ENCODE assay signal across 8 cellular contexts in the genomic region with DNA sequence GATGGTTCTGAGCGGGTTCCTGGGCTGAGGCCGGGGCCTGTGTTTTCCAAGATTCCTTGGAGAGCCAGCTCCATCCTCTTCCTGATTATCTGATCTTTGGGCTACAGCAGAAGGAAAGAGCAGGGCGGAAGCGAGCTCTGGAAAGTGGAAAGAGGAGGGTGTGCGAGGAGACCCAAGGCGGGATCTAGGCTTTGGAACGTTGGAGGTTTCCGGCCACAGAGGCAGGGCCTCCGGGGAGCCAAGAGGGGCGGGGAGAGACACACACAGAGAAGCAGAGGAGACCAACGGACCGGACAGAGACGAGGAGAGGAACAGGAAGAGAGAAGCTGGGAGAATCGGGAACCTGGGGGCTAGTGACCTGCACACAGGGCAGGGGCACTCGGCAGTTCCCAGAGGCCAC. TPM values are rescaled to one million over a fixed set of nuclear protein-coding genes. Genes with fewer than 3 reads are reported as not detected.
A peak's percentile ranks its signal among the peaks of the same experiment; 100 is the strongest.
DNase-seq lines count a peak whose midpoint lies in the region; ATAC-seq and TF ChIP-seq lines count a peak whose summit lies in the region.

A gene with protein sequence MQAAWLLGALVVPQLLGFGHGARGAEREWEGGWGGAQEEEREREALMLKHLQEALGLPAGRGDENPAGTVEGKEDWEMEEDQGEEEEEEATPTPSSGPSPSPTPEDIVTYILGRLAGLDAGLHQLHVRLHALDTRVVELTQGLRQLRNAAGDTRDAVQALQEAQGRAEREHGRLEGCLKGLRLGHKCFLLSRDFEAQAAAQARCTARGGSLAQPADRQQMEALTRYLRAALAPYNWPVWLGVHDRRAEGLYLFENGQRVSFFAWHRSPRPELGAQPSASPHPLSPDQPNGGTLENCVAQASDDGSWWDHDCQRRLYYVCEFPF (plus strand): TSS at position 296 of the 400 bp plus-strand sequence. CDS start 162 bp downstream, outside the sequence.

- H3K4me2 ChIP-seq in Loucy (ENCODE audit: low read depth, low read length, poor library complexity, severe bottlenecking), result peak within 1 kb of the TSS; percentile 73

- peaks cover 22% of the 10 kb centered on the region for H3K4me1 Mint-ChIP-seq in central memory CD8-positive, alpha-beta T cell

- no peak within 1 kb of the TSS for H3K27ac Mint-ChIP-seq in central memory CD8-positive, alpha-beta T cell (ENCODE audit: low read depth)

- peaks cover 2% of the 10 kb centered on the region for H3K36me3 Mint-ChIP-seq in central memory CD8-positive, alpha-beta T cell (ENCODE audit: insufficient read depth)

- peaks cover 72% of the 10 kb centered on the region for H3K27me3 Mint-ChIP-seq in central memory CD8-positive, alpha-beta T cell

- peak within 1 kb of the TSS; percentile 36 for H3K27ac ChIP-seq in lower lobe of right lung
- peak within 1 kb of the TSS in 3 of 4 donors; percentile 40 to 46 (median 42) for H3K27ac ChIP-seq in upper lobe of left lung

- H3K36me3 ChIP-seq in Loucy (ENCODE audit: insufficient read depth, low read length), result no peaks in the 10 kb centered on the region
- no peaks in the 10 kb centered on the region for H3K36me3 ChIP-seq in lower lobe of right lung
- H3K36me3 ChIP-seq in upper lobe of left lung, result no peaks in the 10 kb centered on the region

- peak within 1 kb of the TSS; percentile 53 for H3K9ac ChIP-seq in Loucy (ENCODE audit: low read depth, low read length, poor library complexity, severe bottlenecking)

- no peaks in the 10 kb centered on the region for H3K9me3 ChIP-seq in Loucy (ENCODE audit: insufficient read depth, low read depth, low read length)
- H3K9me3 ChIP-seq in lower lobe of right lung, result no peaks in the 10 kb centered on the region
- H3K9me3 ChIP-seq in upper lobe of left lung, result no peaks in the 10 kb centered on the region

- peak within 1 kb of the TSS; percentile 75 for H3K4me3 Mint-ChIP-seq in central memory CD8-positive, alpha-beta T cell

- intact Hi-C loops in lower lobe of right lung (cut with DNase I), result no loop called here

- H3K4me3 ChIP-seq in AG10803 (ENCODE audit: low read length) (peak within 1 kb of the TSS; percentile 77), Loucy (ENCODE audit: low read length, poor library complexity, severe bottlenecking) (peak within 1 kb of the TSS; percentile 68), lower lobe of right lung (peak within 1 kb of the TSS; percentile 67), upper lobe of left lung (peak within 1 kb of the TSS in 3 of 4 donors; percentile 57 to 83 (median 65))

- TF ChIP-seq EP300 in upper lobe of left lung (IDR thresholded peaks at IDR 0.05), result no peak

- no peaks in the 10 kb centered on the region for H4K20me1 ChIP-seq in Loucy (ENCODE audit: insufficient read depth, low read length, poor library complexity, severe bottlenecking)

- H3K9me2 ChIP-seq in Loucy (replicated peaks; ENCODE audit: low read depth, low read length), result no peaks in the 10 kb centered on the region

- WGBS in upper lobe of left lung, 2 donors, result 14 to 18% methylated on average over 15 of the region's 15 CpGs

- H2AFZ ChIP-seq in Loucy (ENCODE audit: low read length), result peak within 1 kb of the TSS; percentile 39

- DNase-seq in AG10803 (ENCODE audit: low read depth) (peak; percentile 82), lower lobe of right lung (no peak), upper lobe of left lung (peak in 1 of 2 donors; percentile 30)
- DNase-seq in central memory CD8-positive, alpha-beta T cell (ENCODE audit: low spot score in 2 of 2), result no peak
- DNase-seq in activated CD4-positive, alpha-beta T cell treated with anti-CD3 and anti-CD28 coated beads, Interleukin-2, amount 50 U/mL, for 48 hours, result no peak

- ATAC-seq in central memory CD8-positive, alpha-beta T cell (replicated peaks; ENCODE audit: extremely low read depth, poor library complexity, severe bottlenecking), result no peak
- ATAC-seq in lower lobe of right lung (no peak), upper lobe of left lung (ENCODE audit: low FRiP score in 2 of 2) (peak in 1 of 2 donors; percentile 20), HG03135 (IDR thresholded peaks at IDR 0.05; ENCODE audit: unreplicated experiment) (no peak)
- no peak for ATAC-seq in activated CD4-positive, CD25-positive, alpha-beta regulatory T cell treated with anti-CD3 and anti-CD28 coated beads, Interleukin-2, amount 50 U/mL, for 24 hours

- no peaks in the 10 kb centered on the region for H3K9me3 Mint-ChIP-seq in central memory CD8-positive, alpha-beta T cell

- no peak for TF ChIP-seq POLR2A in upper lobe of left lung (IDR thresholded peaks at IDR 0.05)

- H3K27me3 ChIP-seq in Loucy (ENCODE audit: insufficient read depth, low read length, poor library complexity, severe bottlenecking) (no peaks in the 10 kb centered on the region), lower lobe of right lung (ENCODE audit: low read depth) (peaks cover 55% of the 10 kb centered on the region), upper lobe of left lung (peaks cover 2 to 32% (median 18%) of the 10 kb centered on the region in 4 donors)

- TF ChIP-seq CTCF in AG10803 (conservative IDR thresholded peaks at IDR 0.05; ENCODE audit: low read length) (no peak), Loucy (conservative IDR thresholded peaks at IDR 0.05; ENCODE audit: low read length) (no peak), lower lobe of right lung (IDR thresholded peaks at IDR 0.05) (no peak), upper lobe of left lung (IDR thresholded peaks at IDR 0.05) (no peak)

- no peaks in the 10 kb centered on the region for H3K4me1 ChIP-seq in Loucy (ENCODE audit: insufficient read depth, low read length, poor library complexity, severe bottlenecking)
- peaks cover 27% of the 10 kb centered on the region for H3K4me1 ChIP-seq in lower lobe of right lung
- peaks cover 24 to 43% (median 35%) of the 10 kb centered on the region in 4 donors for H3K4me1 ChIP-seq in upper lobe of left lung

- peaks cover 17% of the 10 kb centered on the region; the same call in 1 of the 2 replicates for H3K79me2 ChIP-seq in Loucy (ENCODE audit: insufficient read depth, low read length)

- H3F3A ChIP-seq in Loucy (ENCODE audit: low read depth), result no peaks in the 10 kb centered on the region

RNA-seq across cellular contexts. Expression of the gene that starts here (rescaled TPM):
- total RNA-seq in lower lobe of right lung, result 9.8 TPM
- total RNA-seq in upper lobe of left lung, result 10 to 100 TPM in 4 of 6 donors, 1 to 10 TPM in 2; 3.9 to 19.6 (median 15.9) TPM
